7 cellular contexts compared by ENCODE assay signal in the genomic region with DNA sequence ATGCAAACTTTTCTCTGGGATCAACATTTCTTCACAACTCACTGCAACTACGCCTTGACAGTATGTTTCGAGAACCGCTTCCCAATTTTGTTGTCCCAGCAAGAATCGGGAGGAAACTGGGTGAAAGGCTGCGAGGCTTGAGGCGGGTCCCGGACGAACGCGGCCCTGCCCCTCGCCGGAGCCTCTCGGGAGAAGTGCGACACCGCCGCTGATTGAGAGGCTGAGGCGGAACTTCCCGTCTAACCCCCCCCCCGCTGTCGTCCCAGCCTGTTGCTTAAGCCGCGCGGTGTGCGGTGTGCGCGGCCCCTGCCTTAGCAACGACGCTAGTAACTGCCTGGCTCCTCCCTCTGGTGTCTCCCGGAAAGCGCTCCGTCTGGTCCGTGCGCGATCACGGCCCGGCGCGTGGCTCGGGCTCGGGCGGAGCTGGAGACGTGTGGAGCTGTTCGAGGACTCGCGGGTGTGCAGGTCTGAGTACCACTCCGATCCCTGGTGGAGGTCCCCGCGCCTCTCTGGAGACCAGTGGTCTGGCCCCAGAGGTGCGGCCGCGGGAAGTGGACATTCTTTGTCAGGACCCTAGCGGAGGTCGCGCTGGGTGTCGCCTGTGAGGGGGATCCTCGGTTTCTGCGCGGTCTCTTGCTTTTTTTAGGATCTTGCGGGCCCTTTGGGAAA.
DNase-seq lines count a peak whose midpoint lies in the region; ATAC-seq and TF ChIP-seq lines count a peak whose summit lies in the region.

A gene with protein sequence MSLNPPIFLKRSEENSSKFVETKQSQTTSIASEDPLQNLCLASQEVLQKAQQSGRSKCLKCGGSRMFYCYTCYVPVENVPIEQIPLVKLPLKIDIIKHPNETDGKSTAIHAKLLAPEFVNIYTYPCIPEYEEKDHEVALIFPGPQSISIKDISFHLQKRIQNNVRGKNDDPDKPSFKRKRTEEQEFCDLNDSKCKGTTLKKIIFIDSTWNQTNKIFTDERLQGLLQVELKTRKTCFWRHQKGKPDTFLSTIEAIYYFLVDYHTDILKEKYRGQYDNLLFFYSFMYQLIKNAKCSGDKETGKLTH (plus strand): TSS at position 391 of the 669 bp plus-strand sequence. CDS start 4,120 bp downstream, outside the sequence.
A gene with protein sequence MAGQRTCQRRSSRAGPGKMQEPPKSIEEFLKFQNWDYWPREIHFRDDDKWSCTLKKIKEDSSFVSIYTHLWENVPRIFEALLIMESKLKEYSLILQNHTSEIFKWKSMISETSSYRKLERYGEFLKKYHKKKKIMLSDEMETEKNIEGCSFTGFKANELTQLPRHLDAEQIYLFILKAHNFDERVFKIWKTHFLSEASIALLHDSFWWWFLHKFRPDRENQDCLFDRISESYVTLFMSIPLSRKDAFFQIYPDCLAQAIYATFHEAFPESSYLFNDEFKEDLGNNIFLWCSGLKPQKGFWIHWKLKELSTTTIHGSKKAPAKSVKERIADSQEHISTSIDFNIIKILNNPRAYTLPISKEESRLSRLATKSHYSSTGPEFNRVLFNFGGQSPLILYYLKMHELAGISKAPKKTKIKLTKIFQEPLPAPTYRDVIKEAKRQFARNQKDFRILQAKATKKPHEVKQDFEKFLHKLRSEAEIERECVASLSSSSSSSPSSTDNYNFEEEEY (minus strand): TSS at position 161 of the 669 bp plus-strand sequence. CDS start 5,647 bp downstream, outside the sequence.

- TF ChIP-seq CTCF in astrocyte of the spinal cord (IDR thresholded peaks at IDR 0.05; ENCODE audit: low read depth, low read length), result no peak
- TF ChIP-seq CTCF in retinal pigment epithelial cell (conservative IDR thresholded peaks at IDR 0.05; ENCODE audit: low read depth, low read length), result no peak

- in situ Hi-C loops in astrocyte of the spinal cord (cut with HindIII; ENCODE audit: low sequenced_read_pairs), result no loop called here

- ATAC-seq in GM18511 (IDR thresholded peaks at IDR 0.05; ENCODE audit: unreplicated experiment) (peak; percentile 98), HG03025 (IDR thresholded peaks at IDR 0.05; ENCODE audit: low FRiP score, unreplicated experiment) (peak; percentile 99)

- H3K4me3 ChIP-seq in astrocyte of the spinal cord (ENCODE audit: low read depth, low read length) (peak within 1 kb of the TSS; percentile 89), retinal pigment epithelial cell (ENCODE audit: low read length) (peak within 1 kb of the TSS; percentile 74)

- DNase-seq in NCI-H2029 treated with DMSO at 0.1 percent for 48 hours (lab: John Stamatoyannopoulos, UW) (peak; percentile 37), T1000 (lab: John Stamatoyannopoulos, UW) (peak; percentile 93), astrocyte of the spinal cord (ENCODE audit: low read depth, low spot score) (peak; percentile 99), hypothalamus (lab: John Stamatoyannopoulos, UW) (peak; percentile 48 to 99 (median 92)), retinal pigment epithelial cell (ENCODE audit: low read depth) (peak; percentile 94)

Comparison
In these comparisons a context has a peak if more than half of its experiments do, and no peak if none do; other contexts are left out.
1. Peak in every context shown above with its lines: DNase-seq, ATAC-seq and H3K4me3 ChIP-seq.
2. DNase-seq: peak in every context shown above with its lines; median percentile 99 in astrocyte of the spinal cord; 94 in retinal pigment epithelial cell; 93 in T1000; 92 in hypothalamus; 37 in NCI-H2029 treated with DMSO at 0.1 percent for 48 hours.